19 cellular contexts compared by ENCODE assay signal in the genomic region with DNA sequence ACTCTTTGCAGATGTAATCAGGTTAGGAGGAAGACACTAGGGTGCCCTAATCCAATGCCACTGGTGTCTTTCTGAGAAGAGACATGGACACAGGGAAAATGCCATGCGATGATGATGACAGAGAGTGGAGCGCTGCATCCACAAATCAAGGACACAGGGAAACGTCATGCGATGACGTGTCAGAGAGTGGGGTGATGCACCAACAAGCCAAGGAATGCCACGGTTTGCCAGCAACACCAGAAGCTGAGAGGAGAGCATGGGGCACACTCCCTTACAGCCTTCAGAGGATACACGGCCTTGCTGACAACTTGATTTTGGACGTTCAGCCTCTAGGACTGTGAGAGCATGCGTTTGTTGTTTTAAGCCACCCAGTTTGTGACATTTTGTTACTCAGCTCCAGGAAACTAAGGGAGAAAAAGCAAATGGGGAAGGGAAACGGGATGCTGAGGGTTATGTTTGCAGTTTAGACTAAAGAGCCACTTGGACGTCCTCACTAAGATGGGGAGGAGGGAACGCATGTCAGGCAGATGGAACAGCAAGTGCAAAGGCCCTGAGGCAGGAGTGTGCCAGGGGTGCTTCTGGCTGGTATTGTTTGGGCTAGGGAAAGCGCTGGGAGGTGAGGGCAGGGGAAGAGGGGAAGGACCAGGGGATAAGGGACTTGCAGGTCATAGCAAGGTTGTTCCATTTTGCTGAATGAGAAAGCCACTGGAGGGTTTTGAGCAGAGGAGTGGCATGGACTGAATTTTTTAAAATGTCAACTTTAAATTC. TPM values are rescaled to one million over a fixed set of nuclear protein-coding genes. Genes with fewer than 3 reads are reported as not detected.
DNase-seq lines count a peak whose midpoint lies in the region; ATAC-seq and TF ChIP-seq lines count a peak whose summit lies in the region.
"Had no signal": no experiment of that assay in that cellular context is flagged by ENCODE, and none has a peak within 500 bp of the region (broad histone marks: within the 10 kb centered on the region; RNA-seq: fewer than 3 reads in every experiment).

No MANE protein-coding gene starts in this region.

- peaks cover 0 to 17% (median 5%) of the 10 kb centered on the region in 4 donors for H3K4me1 Mint-ChIP-seq in CD4-positive, CD25-positive, alpha-beta regulatory T cell
- H3K4me1 Mint-ChIP-seq in Caco-2 (ENCODE audit: low read depth, unreplicated experiment) (peaks cover 9% of the 10 kb centered on the region), naive B cell (peaks cover 8 to 22% (median 19%) of the 10 kb centered on the region in 3 donors)
- H3K4me1 Mint-ChIP-seq in activated T-helper 17 cell treated with anti-CD3 and anti-CD28 coated beads, Interleukin-2, amount 50 U/mL, for 72 hours: peaks cover 10% of the 10 kb centered on the region

- no peaks in the 10 kb centered on the region for H3K36me3 ChIP-seq in CD4-positive, CD25-positive, alpha-beta regulatory T cell (ENCODE audit: control insufficient read depth, insufficient read depth, low read length)
- H3K36me3 ChIP-seq in Caco-2 (ENCODE audit: control insufficient read depth, insufficient read depth, low read length): no peaks in the 10 kb centered on the region
- H3K36me3 ChIP-seq: BLaER1, ovary, SJCRH30 had no signal

- no TSS peak for BruUV-seq in Caco-2 (replicated peaks; lab: Mats Ljungman, UMichigan)

- no peak overlapping the region for H3K27ac ChIP-seq in CD4-positive, CD25-positive, alpha-beta regulatory T cell (ENCODE audit: insufficient read depth, low read length, poor library complexity, severe bottlenecking)
- H3K27ac ChIP-seq: SJCRH30 had no signal

- CTCF ChIA-PET in Caco-2 (lab: Charles Lee): no interaction called here

- peak overlapping the region in 2 of 3 donors; percentile 57 to 90 for H3K27ac Mint-ChIP-seq in CD4-positive, CD25-positive, alpha-beta regulatory T cell
- no peak overlapping the region for H3K27ac Mint-ChIP-seq in Caco-2 (ENCODE audit: unreplicated experiment)
- peak overlapping the region; percentile 85 for H3K27ac Mint-ChIP-seq in activated T-helper 17 cell treated with anti-CD3 and anti-CD28 coated beads, Interleukin-2, amount 50 U/mL, for 72 hours
- H3K27ac Mint-ChIP-seq in naive B cell: peak overlapping the region in 2 of 6 donors; percentile 50 to 84

- H3K4me3 Mint-ChIP-seq in CD4-positive, CD25-positive, alpha-beta regulatory T cell: peak overlapping the region; percentile 39 to 92 (median 90)
- H3K4me3 Mint-ChIP-seq in Caco-2 (ENCODE audit: unreplicated experiment): peak overlapping the region; percentile 80
- peak overlapping the region; percentile 89 for H3K4me3 Mint-ChIP-seq in activated T-helper 17 cell treated with anti-CD3 and anti-CD28 coated beads, Interleukin-2, amount 50 U/mL, for 72 hours
- H3K4me3 Mint-ChIP-seq in naive B cell: peak overlapping the region in 6 of 8 donors; percentile 35 to 96 (median 70)

- H3K9me3 ChIP-seq in CD4-positive, CD25-positive, alpha-beta regulatory T cell (ENCODE audit: control insufficient read depth in 2 of 2, low read length in 2 of 2): no peaks in the 10 kb centered on the region
- H3K9me3 ChIP-seq in Caco-2: no peaks in the 10 kb centered on the region
- H3K9me3 ChIP-seq: BLaER1, body of pancreas, ovary, SJCRH30 had no signal

- peaks cover 18% of the 10 kb centered on the region for H3K4me1 ChIP-seq in CD4-positive, CD25-positive, alpha-beta regulatory T cell (ENCODE audit: control insufficient read depth, insufficient read depth, low read length, poor library complexity, severe bottlenecking)
- H3K4me1 ChIP-seq in Caco-2: peaks cover 7% of the 10 kb centered on the region
- H3K4me1 ChIP-seq: SJCRH30 had no signal

- intact Hi-C loops in Caco-2 (cut with micrococcal nuclease; ENCODE audit: unreplicated experiment): no loop called here

- peaks cover 0 to 5% (median 0%) of the 10 kb centered on the region in 7 donors for H3K9me3 Mint-ChIP-seq in CD4-positive, CD25-positive, alpha-beta regulatory T cell
- H3K9me3 Mint-ChIP-seq in Caco-2 (ENCODE audit: unreplicated experiment): no peaks in the 10 kb centered on the region
- no peaks in the 10 kb centered on the region for H3K9me3 Mint-ChIP-seq in activated T-helper 17 cell treated with anti-CD3 and anti-CD28 coated beads, Interleukin-2, amount 50 U/mL, for 72 hours
- H3K9me3 Mint-ChIP-seq in naive B cell: no peaks in the 10 kb centered on the region

- H3K4me3 ChIP-seq in CD4-positive, CD25-positive, alpha-beta regulatory T cell (ENCODE audit: low read depth, low read length): no peak overlapping the region
- H3K4me3 ChIP-seq in Caco-2 (ENCODE audit: low read depth, low read length): no peak overlapping the region
- H3K4me3 ChIP-seq: body of pancreas, ovary had no signal

- no peak for TF ChIP-seq CTCF in Caco-2 (IDR thresholded peaks at IDR 0.05; ENCODE audit: insufficient read depth in 1 of 2, low read depth in 1 of 2, low read length in 1 of 2, severe bottlenecking in 1 of 2, unreplicated experiment in 1 of 2)

- H3K36me3 Mint-ChIP-seq in CD4-positive, CD25-positive, alpha-beta regulatory T cell: no peaks in the 10 kb centered on the region
- peaks cover 8% of the 10 kb centered on the region for H3K36me3 Mint-ChIP-seq in Caco-2 (ENCODE audit: insufficient read depth, unreplicated experiment)
- H3K36me3 Mint-ChIP-seq in activated T-helper 17 cell treated with anti-CD3 and anti-CD28 coated beads, Interleukin-2, amount 50 U/mL, for 72 hours (ENCODE audit: low read depth): peaks cover 12% of the 10 kb centered on the region
- H3K36me3 Mint-ChIP-seq in naive B cell: no peaks in the 10 kb centered on the region

- peaks cover 6% of the 10 kb centered on the region for H3K27me3 Mint-ChIP-seq in CD4-positive, CD25-positive, alpha-beta regulatory T cell
- H3K27me3 Mint-ChIP-seq in Caco-2 (ENCODE audit: insufficient read depth, unreplicated experiment) (peaks cover 3% of the 10 kb centered on the region), naive B cell (no peaks in the 10 kb centered on the region)
- H3K27me3 Mint-ChIP-seq in activated T-helper 17 cell treated with anti-CD3 and anti-CD28 coated beads, Interleukin-2, amount 50 U/mL, for 72 hours: no peaks in the 10 kb centered on the region

- no peaks in the 10 kb centered on the region for H3K27me3 ChIP-seq in CD4-positive, CD25-positive, alpha-beta regulatory T cell (ENCODE audit: control insufficient read depth, insufficient read depth, low read length)
- H3K27me3 ChIP-seq in Caco-2 (replicated peaks; ENCODE audit: control insufficient read depth, insufficient read depth, low read length): no peaks in the 10 kb centered on the region
- H3K27me3 ChIP-seq: BLaER1, body of pancreas, dorsolateral prefrontal cortex, ovary, SJCRH30 had no signal

- ATAC-seq in CD4-positive, CD25-positive, alpha-beta regulatory T cell (ENCODE audit: low read depth in 2 of 2): no peak
- no peak for ATAC-seq in activated T-helper 17 cell treated with anti-CD3 and anti-CD28 coated beads, Interleukin-2, amount 50 U/mL, for 72 hours (replicated peaks)
- ATAC-seq in naive B cell (ENCODE audit: low read depth in 2 of 2) (no peak), HG02610 (IDR thresholded peaks at IDR 0.05; ENCODE audit: unreplicated experiment) (no peak)
- ATAC-seq: body of pancreas had no signal

- POLR2A ChIA-PET in Caco-2 (lab: Charles Lee): no interaction called here

- DNase-seq in CD4-positive, CD25-positive, alpha-beta regulatory T cell: no peak
- DNase-seq in Caco-2 (no peak), naive B cell (no peak), kidney glomerular epithelial cell (lab: John Stamatoyannopoulos, UW) (no peak), foreskin melanocyte (no peak), Ammon's horn (ENCODE audit: low spot score) (no peak)
- DNase-seq: activated gamma-delta T cell; body of pancreas; DMS79 treated with DMSO at 0.1 percent for 48 hours; dorsolateral prefrontal cortex; MM.1S; NCI-H187; NCI-H510A; stimulated activated CD4-positive, alpha-beta T cell treated with anti-CD3 and anti-CD28 coated beads, Interleukin-4, amount 100 ng/mL, for 1 hour had no signal

RNA-seq across cellular contexts. Expression of gene TENT4A, which starts 2.5 kb away (rescaled TPM):
- 66.5 TPM for total RNA-seq in CD4-positive, CD25-positive, alpha-beta regulatory T cell
- polyA plus RNA-seq in CD4-positive, CD25-positive, alpha-beta regulatory T cell: 1 to 10 TPM in 2 of 4 donors, under 1 TPM in 2; 0.74 to 3.2 (median 1.0) TPM
- total RNA-seq in Caco-2 (2022): 32.3 and 36.7 TPM in 2 replicates
- total RNA-seq in activated T-helper 17 cell treated with anti-CD3 and anti-CD28 coated beads, Interleukin-2, amount 50 U/mL, for 72 hours: 10 to 100 TPM; 39.0 to 52.4 TPM
- 1 to 10 TPM in 3 of 6 donors, under 1 TPM in 3; 0.04 to 2.0 (median 0.96) TPM for polyA plus RNA-seq in naive B cell (ENCODE audit: low read depth in 6 of 6)
